Comparison of ENCODE assay signal across 1 cellular context in the genomic region with DNA sequence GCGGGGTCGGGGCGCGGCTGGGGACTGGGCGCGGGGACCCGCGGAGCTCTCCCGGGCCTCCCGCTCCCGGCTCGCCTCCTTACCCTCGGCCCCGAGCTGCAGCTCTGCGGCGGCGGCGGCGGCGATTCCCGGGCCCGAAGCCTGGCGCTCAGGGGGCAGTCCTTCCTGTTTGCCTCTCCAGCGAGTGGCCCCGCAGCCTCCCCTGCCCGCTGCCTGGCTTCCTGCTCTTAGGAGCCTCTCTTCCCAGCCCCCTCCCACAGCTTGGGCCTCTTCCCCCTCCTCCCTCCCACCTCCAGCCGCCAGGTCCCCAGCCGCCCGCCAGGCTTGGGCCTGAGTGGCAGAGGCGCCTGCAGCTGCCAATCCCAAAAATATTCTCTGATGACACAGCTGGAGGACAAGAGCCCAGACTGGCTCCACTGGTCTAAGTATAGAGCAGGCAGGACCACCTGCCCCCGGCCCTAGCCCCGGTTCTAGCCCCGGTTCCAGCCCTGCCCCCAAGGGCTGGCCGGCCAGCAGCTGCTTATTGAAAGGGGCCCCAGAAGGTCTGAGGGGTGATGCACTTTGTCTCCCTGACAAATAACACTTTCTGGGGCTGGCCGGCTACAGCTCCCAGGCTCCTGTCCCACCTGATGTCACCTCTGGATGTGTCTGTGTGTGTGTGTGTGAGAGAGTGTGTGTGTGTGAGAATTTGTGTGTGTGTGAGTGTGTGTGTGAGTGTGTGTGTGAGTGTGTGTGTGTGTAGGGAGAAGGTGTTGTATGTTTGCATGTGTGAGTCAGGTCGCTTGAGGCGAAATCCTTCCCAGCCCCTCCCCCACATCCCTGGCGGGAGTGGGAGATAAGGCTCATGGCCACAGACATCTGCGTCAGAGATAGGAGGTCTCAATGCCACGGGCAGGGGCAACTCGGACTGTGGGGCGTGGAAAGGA.
TF ChIP-seq lines count a peak whose summit lies in the region.

A gene (minus strand): TSS at position 229 of the 926 bp plus-strand sequence. CDS start 307 bp downstream, outside the sequence.

TF ChIP-seq in HEK293, 187 proteins besides CTCF, POLR2A, EP300 and RAD21 (continued from another document and continues in another):
- TF ChIP-seq, protein P1, sequence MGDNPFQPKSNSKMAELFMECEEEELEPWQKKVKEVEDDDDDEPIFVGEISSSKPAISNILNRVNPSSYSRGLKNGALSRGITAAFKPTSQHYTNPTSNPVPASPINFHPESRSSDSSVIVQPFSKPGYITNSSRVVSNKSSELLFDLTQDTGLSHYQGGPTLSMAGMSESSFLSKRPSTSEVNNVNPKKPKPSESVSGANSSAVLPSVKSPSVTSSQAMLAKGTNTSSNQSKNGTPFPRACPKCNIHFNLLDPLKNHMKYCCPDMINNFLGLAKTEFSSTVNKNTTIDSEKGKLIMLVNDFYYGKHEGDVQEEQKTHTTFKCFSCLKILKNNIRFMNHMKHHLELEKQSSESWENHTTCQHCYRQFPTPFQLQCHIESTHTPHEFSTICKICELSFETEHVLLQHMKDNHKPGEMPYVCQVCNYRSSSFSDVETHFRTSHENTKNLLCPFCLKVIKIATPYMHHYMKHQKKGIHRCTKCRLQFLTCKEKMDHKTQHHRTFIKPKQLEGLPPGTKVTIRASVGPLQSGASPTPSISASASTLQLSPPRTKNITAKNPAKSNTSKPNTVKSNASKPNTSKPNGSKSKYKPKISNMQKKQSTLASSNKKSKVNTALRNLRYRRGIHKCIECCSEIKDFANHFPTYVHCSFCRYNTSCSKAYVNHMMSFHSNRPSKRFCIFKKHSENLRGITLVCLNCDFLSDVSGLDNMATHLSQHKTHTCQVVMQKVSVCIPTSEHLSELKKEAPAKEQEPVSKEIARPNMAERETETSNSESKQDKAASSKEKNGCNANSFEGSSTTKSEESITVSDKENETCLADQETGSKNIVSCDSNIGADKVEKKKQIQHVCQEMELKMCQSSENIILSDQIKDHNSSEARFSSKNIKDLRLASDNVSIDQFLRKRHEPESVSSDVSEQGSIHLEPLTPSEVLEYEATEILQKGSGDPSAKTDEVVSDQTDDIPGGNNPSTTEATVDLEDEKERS (tag by site-specific recombination; IDR thresholded peaks at IDR 0.05) = peak; percentile 72; the same call in 1 of the 2 replicates
- TF ChIP-seq ZNF626 (tag by site-specific recombination; IDR thresholded peaks at IDR 0.05) = no peak
- TF ChIP-seq ZXDB (tag by site-specific recombination; IDR thresholded peaks at IDR 0.05) = peak; percentile 86
- no peak for TF ChIP-seq ZNF837 (tag by site-specific recombination; IDR thresholded peaks at IDR 0.05)
- TF ChIP-seq, protein P2, sequence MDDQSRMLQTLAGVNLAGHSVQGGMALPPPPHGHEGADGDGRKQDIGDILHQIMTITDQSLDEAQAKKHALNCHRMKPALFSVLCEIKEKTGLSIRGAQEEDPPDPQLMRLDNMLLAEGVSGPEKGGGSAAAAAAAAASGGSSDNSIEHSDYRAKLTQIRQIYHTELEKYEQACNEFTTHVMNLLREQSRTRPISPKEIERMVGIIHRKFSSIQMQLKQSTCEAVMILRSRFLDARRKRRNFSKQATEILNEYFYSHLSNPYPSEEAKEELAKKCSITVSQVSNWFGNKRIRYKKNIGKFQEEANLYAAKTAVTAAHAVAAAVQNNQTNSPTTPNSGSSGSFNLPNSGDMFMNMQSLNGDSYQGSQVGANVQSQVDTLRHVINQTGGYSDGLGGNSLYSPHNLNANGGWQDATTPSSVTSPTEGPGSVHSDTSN (CRISPR knock-in tag; IDR thresholded peaks at IDR 0.05) = no peak
- no peak for TF ChIP-seq ZNF48 (tag by site-specific recombination; IDR thresholded peaks at IDR 0.05)
- peak; percentile 80; the same call in 1 of the 2 replicates for TF ChIP-seq ZNF621 (tag by site-specific recombination; IDR thresholded peaks at IDR 0.05)
- TF ChIP-seq ZFP69B (tag by site-specific recombination; IDR thresholded peaks at IDR 0.05) = peak; percentile 82
- no peak for TF ChIP-seq ZNF701 (tag by site-specific recombination; IDR thresholded peaks at IDR 0.05)
- TF ChIP-seq ZNF558 (tag by site-specific recombination; IDR thresholded peaks at IDR 0.05) = no peak
- peak; percentile 85 for TF ChIP-seq ZNF335 (tag by site-specific recombination; conservative IDR thresholded peaks at IDR 0.05)
- TF ChIP-seq, protein P3, sequence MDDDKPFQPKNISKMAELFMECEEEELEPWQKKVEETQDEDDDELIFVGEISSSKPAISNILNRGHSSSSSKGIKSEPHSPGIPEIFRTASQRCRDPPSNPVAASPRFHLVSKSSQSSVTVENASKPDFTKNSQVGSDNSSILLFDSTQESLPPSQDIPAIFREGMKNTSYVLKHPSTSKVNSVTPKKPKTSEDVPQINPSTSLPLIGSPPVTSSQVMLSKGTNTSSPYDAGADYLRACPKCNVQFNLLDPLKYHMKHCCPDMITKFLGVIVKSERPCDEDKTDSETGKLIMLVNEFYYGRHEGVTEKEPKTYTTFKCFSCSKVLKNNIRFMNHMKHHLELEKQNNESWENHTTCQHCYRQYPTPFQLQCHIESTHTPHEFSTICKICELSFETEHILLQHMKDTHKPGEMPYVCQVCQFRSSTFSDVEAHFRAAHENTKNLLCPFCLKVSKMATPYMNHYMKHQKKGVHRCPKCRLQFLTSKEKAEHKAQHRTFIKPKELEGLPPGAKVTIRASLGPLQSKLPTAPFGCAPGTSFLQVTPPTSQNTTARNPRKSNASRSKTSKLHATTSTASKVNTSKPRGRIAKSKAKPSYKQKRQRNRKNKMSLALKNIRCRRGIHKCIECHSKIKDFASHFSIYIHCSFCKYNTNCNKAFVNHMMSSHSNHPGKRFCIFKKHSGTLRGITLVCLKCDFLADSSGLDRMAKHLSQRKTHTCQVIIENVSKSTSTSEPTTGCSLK (tag by site-specific recombination; IDR thresholded peaks at IDR 0.05) = no peak
- TF ChIP-seq, protein P4, sequence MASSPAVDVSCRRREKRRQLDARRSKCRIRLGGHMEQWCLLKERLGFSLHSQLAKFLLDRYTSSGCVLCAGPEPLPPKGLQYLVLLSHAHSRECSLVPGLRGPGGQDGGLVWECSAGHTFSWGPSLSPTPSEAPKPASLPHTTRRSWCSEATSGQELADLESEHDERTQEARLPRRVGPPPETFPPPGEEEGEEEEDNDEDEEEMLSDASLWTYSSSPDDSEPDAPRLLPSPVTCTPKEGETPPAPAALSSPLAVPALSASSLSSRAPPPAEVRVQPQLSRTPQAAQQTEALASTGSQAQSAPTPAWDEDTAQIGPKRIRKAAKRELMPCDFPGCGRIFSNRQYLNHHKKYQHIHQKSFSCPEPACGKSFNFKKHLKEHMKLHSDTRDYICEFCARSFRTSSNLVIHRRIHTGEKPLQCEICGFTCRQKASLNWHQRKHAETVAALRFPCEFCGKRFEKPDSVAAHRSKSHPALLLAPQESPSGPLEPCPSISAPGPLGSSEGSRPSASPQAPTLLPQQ (tag by site-specific recombination; IDR thresholded peaks at IDR 0.05) = peak; percentile 89
- TF ChIP-seq ZFHX2 (tag by site-specific recombination; conservative IDR thresholded peaks at IDR 0.05) = peak; percentile 90
- peak; percentile 47; the same call in 1 of the 2 replicates for TF ChIP-seq IKZF3 (tag by site-specific recombination; IDR thresholded peaks at IDR 0.05)
- TF ChIP-seq, protein P5, sequence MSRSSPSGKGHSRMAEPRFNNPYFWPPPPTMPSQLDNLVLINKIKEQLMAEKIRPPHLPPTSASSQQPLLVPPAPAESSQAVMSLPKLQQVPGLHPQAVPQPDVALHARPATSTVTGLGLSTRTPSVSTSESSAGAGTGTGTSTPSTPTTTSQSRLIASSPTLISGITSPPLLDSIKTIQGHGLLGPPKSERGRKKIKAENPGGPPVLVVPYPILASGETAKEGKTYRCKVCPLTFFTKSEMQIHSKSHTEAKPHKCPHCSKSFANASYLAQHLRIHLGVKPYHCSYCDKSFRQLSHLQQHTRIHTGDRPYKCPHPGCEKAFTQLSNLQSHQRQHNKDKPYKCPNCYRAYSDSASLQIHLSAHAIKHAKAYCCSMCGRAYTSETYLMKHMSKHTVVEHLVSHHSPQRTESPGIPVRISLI (tag by site-specific recombination; IDR thresholded peaks at IDR 0.05) = no peak
- TF ChIP-seq ZNF670 (tag by site-specific recombination; IDR thresholded peaks at IDR 0.05; ENCODE audit: low read depth) = no peak
- no peak for TF ChIP-seq HOXC10 (CRISPR knock-in tag; IDR thresholded peaks at IDR 0.05)
- no peak for TF ChIP-seq ZNF121 (tag by site-specific recombination; IDR thresholded peaks at IDR 0.05)
- TF ChIP-seq, protein P6, sequence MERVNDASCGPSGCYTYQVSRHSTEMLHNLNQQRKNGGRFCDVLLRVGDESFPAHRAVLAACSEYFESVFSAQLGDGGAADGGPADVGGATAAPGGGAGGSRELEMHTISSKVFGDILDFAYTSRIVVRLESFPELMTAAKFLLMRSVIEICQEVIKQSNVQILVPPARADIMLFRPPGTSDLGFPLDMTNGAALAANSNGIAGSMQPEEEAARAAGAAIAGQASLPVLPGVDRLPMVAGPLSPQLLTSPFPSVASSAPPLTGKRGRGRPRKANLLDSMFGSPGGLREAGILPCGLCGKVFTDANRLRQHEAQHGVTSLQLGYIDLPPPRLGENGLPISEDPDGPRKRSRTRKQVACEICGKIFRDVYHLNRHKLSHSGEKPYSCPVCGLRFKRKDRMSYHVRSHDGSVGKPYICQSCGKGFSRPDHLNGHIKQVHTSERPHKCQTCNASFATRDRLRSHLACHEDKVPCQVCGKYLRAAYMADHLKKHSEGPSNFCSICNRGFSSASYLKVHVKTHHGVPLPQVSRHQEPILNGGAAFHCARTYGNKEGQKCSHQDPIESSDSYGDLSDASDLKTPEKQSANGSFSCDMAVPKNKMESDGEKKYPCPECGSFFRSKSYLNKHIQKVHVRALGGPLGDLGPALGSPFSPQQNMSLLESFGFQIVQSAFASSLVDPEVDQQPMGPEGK (tag by site-specific recombination; IDR thresholded peaks at IDR 0.05) = peak; percentile 82
- TF ChIP-seq ZBTB48 (tag by site-specific recombination; IDR thresholded peaks at IDR 0.05) = peak; percentile 80
- TF ChIP-seq ZNF274 (IDR thresholded peaks at IDR 0.05; ENCODE audit: low read length) = no peak
- TF ChIP-seq ZNF274 (tag by site-specific recombination; IDR thresholded peaks at IDR 0.05; ENCODE audit: borderline replicate concordance) = no peak
- no peak for TF ChIP-seq ZSCAN16 (tag by site-specific recombination; IDR thresholded peaks at IDR 0.05)
- TF ChIP-seq, protein P7, sequence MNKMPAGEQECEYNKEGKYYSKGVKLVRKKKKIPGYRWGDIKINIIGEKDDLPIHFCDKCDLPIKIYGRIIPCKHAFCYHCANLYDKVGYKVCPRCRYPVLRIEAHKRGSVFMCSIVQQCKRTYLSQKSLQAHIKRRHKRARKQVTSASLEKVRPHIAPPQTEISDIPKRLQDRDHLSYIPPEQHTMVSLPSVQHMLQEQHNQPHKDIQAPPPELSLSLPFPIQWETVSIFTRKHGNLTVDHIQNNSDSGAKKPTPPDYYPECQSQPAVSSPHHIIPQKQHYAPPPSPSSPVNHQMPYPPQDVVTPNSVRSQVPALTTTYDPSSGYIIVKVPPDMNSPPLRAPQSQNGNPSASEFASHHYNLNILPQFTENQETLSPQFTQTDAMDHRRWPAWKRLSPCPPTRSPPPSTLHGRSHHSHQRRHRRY (tag by site-specific recombination; IDR thresholded peaks at IDR 0.05) = no peak
- TF ChIP-seq, protein P8, sequence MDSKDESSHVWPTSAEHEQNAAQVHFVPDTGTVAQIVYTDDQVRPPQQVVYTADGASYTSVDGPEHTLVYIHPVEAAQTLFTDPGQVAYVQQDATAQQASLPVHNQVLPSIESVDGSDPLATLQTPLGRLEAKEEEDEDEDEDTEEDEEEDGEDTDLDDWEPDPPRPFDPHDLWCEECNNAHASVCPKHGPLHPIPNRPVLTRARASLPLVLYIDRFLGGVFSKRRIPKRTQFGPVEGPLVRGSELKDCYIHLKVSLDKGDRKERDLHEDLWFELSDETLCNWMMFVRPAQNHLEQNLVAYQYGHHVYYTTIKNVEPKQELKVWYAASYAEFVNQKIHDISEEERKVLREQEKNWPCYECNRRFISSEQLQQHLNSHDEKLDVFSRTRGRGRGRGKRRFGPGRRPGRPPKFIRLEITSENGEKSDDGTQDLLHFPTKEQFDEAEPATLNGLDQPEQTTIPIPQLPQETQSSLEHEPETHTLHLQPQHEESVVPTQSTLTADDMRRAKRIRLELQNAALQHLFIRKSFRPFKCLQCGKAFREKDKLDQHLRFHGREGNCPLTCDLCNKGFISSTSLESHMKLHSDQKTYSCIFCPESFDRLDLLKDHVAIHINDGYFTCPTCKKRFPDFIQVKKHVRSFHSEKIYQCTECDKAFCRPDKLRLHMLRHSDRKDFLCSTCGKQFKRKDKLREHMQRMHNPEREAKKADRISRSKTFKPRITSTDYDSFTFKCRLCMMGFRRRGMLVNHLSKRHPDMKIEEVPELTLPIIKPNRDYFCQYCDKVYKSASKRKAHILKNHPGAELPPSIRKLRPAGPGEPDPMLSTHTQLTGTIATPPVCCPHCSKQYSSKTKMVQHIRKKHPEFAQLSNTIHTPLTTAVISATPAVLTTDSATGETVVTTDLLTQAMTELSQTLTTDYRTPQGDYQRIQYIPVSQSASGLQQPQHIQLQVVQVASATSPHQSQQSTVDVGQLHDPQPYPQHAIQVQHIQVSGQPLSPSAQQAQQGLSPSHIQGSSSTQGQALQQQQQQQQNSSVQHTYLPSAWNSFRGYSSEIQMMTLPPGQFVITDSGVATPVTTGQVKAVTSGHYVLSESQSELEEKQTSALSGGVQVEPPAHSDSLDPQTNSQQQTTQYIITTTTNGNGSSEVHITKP (tag by site-specific recombination; IDR thresholded peaks at IDR 0.05) = peak; percentile 45
- no peak; the same call in 1 of the 2 replicates for TF ChIP-seq ZBTB8A (tag by site-specific recombination; IDR thresholded peaks at IDR 0.05)
- TF ChIP-seq ZIC2 (tag by site-specific recombination; IDR thresholded peaks at IDR 0.05) = no peak
- TF ChIP-seq, protein P9, sequence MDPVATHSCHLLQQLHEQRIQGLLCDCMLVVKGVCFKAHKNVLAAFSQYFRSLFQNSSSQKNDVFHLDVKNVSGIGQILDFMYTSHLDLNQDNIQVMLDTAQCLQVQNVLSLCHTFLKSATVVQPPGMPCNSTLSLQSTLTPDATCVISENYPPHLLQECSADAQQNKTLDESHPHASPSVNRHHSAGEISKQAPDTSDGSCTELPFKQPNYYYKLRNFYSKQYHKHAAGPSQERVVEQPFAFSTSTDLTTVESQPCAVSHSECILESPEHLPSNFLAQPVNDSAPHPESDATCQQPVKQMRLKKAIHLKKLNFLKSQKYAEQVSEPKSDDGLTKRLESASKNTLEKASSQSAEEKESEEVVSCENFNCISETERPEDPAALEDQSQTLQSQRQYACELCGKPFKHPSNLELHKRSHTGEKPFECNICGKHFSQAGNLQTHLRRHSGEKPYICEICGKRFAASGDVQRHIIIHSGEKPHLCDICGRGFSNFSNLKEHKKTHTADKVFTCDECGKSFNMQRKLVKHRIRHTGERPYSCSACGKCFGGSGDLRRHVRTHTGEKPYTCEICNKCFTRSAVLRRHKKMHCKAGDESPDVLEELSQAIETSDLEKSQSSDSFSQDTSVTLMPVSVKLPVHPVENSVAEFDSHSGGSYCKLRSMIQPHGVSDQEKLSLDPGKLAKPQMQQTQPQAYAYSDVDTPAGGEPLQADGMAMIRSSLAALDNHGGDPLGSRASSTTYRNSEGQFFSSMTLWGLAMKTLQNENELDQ (tag by site-specific recombination; IDR thresholded peaks at IDR 0.05; ENCODE audit: low read depth) = no peak
- no peak for TF ChIP-seq ZNF624 (tag by site-specific recombination; IDR thresholded peaks at IDR 0.05)
- TF ChIP-seq ZNF2 (tag by site-specific recombination; IDR thresholded peaks at IDR 0.05) = peak; percentile 64
- no peak for TF ChIP-seq ZNF292 (tag by site-specific recombination; IDR thresholded peaks at IDR 0.05; ENCODE audit: borderline replicate concordance, low read depth)
